In the genomic region with DNA sequence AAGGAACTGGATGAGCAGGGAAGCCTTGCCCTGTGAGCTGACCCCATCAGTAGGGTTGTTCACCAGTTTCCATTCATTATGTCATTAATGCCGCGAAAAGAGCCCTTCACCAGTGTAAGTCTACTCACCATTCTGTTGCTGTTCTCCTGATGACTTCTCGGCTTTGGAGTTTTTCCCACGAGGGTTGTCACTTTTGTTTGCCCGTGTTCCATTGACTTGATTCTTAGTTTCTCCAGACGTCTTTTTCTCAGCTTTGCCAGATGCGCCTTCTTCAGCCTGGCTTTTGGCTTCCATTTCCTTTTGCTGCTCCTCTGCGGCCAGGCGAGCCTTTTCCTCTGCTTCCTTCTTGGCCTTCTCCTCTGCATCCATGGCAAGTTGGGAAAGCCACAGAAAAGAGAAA, we compare ENCODE assay signal across 24 cellular contexts.
DNase-seq lines count a peak whose midpoint lies in the region; ATAC-seq, FAIRE-seq and TF ChIP-seq lines count a peak whose summit lies in the region.
"Had no signal": no experiment of that assay in that cellular context is flagged by ENCODE, and none has a peak within 500 bp of the region (broad histone marks: within the 10 kb centered on the region; RNA-seq: fewer than 3 reads in every experiment).

No MANE protein-coding gene starts in this region.

- H3K4me1 Mint-ChIP-seq in chondrocyte (ENCODE audit: low read depth): peaks cover 5% of the 10 kb centered on the region

- H3K27me3 Mint-ChIP-seq in chondrocyte (ENCODE audit: low read depth): no peaks in the 10 kb centered on the region
- H3K27me3 Mint-ChIP-seq: IgD-negative memory B cell had no signal

- FAIRE-seq in urothelium cell line (lab: Jason Lieb, UNC): no peak
- FAIRE-seq: GM12892, GM18507, H54, HTR-8/SVneo, RCC 7860 had no signal

- peaks cover 6% of the 10 kb centered on the region for H3K36me3 Mint-ChIP-seq in chondrocyte (ENCODE audit: low read depth)
- H3K36me3 Mint-ChIP-seq: CD14-positive monocyte, IgD-negative memory B cell had no signal

- TF ChIP-seq CTCF in chondrocyte (IDR thresholded peaks at IDR 0.05): no peak

- ATAC-seq in HG02610 (IDR thresholded peaks at IDR 0.05; ENCODE audit: unreplicated experiment) (no peak), HG03469 (IDR thresholded peaks at IDR 0.05; ENCODE audit: unreplicated experiment) (no peak)
- ATAC-seq: Right ventricle myocardium inferior had no signal

- H3K27ac Mint-ChIP-seq in chondrocyte (ENCODE audit: unreplicated experiment): peak overlapping the region; percentile 41
- H3K27ac Mint-ChIP-seq: CD14-positive monocyte, IgD-negative memory B cell had no signal

- no peak overlapping the region for H3K4me3 Mint-ChIP-seq in chondrocyte (ENCODE audit: unreplicated experiment)
- H3K4me3 Mint-ChIP-seq: CD14-positive monocyte, IgD-negative memory B cell had no signal

- H3K9me3 Mint-ChIP-seq in chondrocyte (ENCODE audit: low read depth): no peaks in the 10 kb centered on the region
- H3K9me3 Mint-ChIP-seq: CD14-positive monocyte had no signal

- DNase-seq in EH (ENCODE audit: low read depth) (peak; percentile 28), M059J (ENCODE audit: low read depth) (peak; percentile 27), chondrocyte (ENCODE audit: low spot score) (no peak), urothelium cell line (ENCODE audit: low spot score) (peak; percentile 31), NOMO-1 treated with dmso at 0.1 percent for 144 hours (lab: John Stamatoyannopoulos, UW; ENCODE audit: unreplicated experiment) (no peak)
- DNase-seq: DMS79 treated with DMSO at 0.1 percent for 48 hours, Karpas-422, MG63, NCI-H1048, NCI-H1436 treated with DMSO at 0.1 percent for 48 hours, NCI-H2029, NCI-H2171, NCI-H446, NCI-H69 had no signal

Comparison
In these comparisons a context has a peak if more than half of its experiments do, and no peak if none do; other contexts are left out.
1. DNase-seq: peak in EH (single experiment), M059J (single experiment) and urothelium cell line (single experiment); none in chondrocyte (single experiment) and NOMO-1 treated with dmso at 0.1 percent for 144 hours (single experiment).